Comparison of ENCODE assay signal across 2 cellular contexts in the genomic region with DNA sequence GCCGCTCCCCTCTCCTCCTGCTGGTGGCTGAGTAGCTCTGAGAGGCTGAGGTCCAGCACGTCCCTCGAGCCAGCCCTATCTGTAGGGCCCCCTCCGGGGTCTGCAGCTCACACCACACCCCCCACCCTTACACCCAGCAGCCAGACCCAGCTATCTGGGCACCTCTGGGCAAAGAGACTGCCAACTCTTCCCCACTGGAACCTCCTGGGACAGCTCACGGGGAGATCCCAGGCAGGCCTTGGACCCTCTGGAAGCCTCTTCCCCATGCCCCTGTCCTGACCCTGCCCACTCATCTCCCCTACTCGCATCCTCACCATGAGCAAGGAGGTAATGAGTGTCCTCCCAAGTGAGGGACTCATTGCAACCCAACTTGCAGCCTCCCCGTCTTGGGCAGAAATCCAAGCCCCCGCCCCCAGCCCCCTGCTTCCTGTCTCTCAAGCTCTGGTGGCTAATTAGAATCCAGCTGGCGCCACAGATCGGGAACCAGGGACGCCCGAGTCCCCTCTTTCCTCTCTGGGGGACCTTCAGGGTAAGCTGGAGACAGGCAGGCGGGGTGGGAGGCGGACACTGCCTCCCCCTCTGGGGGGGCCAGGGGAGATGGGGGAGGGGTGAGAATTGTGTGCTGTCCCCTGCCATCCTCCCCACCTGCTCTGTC.
TF ChIP-seq lines count a peak whose summit lies in the region.

No MANE protein-coding gene starts in this region.

TF ChIP-seq in HEK293, 187 proteins besides CTCF, POLR2A, EP300 and RAD21 (continued from another document):
- TF ChIP-seq, protein P1, sequence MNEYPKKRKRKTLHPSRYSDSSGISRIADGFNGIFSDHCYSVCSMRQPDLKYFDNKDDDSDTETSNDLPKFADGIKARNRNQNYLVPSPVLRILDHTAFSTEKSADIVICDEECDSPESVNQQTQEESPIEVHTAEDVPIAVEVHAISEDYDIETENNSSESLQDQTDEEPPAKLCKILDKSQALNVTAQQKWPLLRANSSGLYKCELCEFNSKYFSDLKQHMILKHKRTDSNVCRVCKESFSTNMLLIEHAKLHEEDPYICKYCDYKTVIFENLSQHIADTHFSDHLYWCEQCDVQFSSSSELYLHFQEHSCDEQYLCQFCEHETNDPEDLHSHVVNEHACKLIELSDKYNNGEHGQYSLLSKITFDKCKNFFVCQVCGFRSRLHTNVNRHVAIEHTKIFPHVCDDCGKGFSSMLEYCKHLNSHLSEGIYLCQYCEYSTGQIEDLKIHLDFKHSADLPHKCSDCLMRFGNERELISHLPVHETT (tag by site-specific recombination; IDR thresholded peaks at IDR 0.05) = no peak
- TF ChIP-seq, protein P2, sequence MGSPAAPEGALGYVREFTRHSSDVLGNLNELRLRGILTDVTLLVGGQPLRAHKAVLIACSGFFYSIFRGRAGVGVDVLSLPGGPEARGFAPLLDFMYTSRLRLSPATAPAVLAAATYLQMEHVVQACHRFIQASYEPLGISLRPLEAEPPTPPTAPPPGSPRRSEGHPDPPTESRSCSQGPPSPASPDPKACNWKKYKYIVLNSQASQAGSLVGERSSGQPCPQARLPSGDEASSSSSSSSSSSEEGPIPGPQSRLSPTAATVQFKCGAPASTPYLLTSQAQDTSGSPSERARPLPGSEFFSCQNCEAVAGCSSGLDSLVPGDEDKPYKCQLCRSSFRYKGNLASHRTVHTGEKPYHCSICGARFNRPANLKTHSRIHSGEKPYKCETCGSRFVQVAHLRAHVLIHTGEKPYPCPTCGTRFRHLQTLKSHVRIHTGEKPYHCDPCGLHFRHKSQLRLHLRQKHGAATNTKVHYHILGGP (tag by site-specific recombination; IDR thresholded peaks at IDR 0.05) = no peak
- TF ChIP-seq MEIS1 (CRISPR knock-in tag; IDR thresholded peaks at IDR 0.05; ENCODE audit: borderline replicate concordance) (no peak), ZNF292 (tag by site-specific recombination; IDR thresholded peaks at IDR 0.05; ENCODE audit: borderline replicate concordance, low read depth) (no peak), ZFHX2 (tag by site-specific recombination; conservative IDR thresholded peaks at IDR 0.05) (peak; percentile 18; the same call in 1 of the 2 replicates)

TF ChIP-seq in WTC11, 78 proteins besides CTCF, POLR2A, EP300 and RAD21 (continued from another document):
- TF ChIP-seq, protein P3, sequence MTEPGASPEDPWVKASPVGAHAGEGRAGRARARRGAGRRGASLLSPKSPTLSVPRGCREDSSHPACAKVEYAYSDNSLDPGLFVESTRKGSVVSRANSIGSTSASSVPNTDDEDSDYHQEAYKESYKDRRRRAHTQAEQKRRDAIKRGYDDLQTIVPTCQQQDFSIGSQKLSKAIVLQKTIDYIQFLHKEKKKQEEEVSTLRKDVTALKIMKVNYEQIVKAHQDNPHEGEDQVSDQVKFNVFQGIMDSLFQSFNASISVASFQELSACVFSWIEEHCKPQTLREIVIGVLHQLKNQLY (CRISPR knock-in tag; IDR thresholded peaks at IDR 0.05) = no peak
- TF ChIP-seq FOXJ3 (CRISPR knock-in tag; IDR thresholded peaks at IDR 0.05; ENCODE audit: borderline replicate concordance) (no peak), NFATC4 (CRISPR knock-in tag; IDR thresholded peaks at IDR 0.05) (no peak), JAZF1 (CRISPR knock-in tag; IDR thresholded peaks at IDR 0.05) (no peak), RELA (CRISPR knock-in tag; IDR thresholded peaks at IDR 0.05; ENCODE audit: borderline replicate concordance) (no peak)
- TF ChIP-seq, protein P4, sequence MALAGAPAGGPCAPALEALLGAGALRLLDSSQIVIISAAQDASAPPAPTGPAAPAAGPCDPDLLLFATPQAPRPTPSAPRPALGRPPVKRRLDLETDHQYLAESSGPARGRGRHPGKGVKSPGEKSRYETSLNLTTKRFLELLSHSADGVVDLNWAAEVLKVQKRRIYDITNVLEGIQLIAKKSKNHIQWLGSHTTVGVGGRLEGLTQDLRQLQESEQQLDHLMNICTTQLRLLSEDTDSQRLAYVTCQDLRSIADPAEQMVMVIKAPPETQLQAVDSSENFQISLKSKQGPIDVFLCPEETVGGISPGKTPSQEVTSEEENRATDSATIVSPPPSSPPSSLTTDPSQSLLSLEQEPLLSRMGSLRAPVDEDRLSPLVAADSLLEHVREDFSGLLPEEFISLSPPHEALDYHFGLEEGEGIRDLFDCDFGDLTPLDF (CRISPR knock-in tag; IDR thresholded peaks at IDR 0.05) = no peak
- TF ChIP-seq, protein P5, sequence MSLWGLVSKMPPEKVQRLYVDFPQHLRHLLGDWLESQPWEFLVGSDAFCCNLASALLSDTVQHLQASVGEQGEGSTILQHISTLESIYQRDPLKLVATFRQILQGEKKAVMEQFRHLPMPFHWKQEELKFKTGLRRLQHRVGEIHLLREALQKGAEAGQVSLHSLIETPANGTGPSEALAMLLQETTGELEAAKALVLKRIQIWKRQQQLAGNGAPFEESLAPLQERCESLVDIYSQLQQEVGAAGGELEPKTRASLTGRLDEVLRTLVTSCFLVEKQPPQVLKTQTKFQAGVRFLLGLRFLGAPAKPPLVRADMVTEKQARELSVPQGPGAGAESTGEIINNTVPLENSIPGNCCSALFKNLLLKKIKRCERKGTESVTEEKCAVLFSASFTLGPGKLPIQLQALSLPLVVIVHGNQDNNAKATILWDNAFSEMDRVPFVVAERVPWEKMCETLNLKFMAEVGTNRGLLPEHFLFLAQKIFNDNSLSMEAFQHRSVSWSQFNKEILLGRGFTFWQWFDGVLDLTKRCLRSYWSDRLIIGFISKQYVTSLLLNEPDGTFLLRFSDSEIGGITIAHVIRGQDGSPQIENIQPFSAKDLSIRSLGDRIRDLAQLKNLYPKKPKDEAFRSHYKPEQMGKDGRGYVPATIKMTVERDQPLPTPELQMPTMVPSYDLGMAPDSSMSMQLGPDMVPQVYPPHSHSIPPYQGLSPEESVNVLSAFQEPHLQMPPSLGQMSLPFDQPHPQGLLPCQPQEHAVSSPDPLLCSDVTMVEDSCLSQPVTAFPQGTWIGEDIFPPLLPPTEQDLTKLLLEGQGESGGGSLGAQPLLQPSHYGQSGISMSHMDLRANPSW (CRISPR knock-in tag; conservative IDR thresholded peaks at IDR 0.05; ENCODE audit: low read depth) = no peak
- TF ChIP-seq, protein P6, sequence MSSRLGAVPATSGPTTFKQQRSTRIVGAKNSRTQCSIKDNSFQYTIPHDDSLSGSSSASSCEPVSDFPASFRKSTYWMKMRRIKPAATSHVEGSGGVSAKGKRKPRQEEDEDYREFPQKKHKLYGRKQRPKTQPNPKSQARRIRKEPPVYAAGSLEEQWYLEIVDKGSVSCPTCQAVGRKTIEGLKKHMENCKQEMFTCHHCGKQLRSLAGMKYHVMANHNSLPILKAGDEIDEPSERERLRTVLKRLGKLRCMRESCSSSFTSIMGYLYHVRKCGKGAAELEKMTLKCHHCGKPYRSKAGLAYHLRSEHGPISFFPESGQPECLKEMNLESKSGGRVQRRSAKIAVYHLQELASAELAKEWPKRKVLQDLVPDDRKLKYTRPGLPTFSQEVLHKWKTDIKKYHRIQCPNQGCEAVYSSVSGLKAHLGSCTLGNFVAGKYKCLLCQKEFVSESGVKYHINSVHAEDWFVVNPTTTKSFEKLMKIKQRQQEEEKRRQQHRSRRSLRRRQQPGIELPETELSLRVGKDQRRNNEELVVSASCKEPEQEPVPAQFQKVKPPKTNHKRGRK (CRISPR knock-in tag; IDR thresholded peaks at IDR 0.05; ENCODE audit: borderline replicate concordance) = no peak
